In genomic region chr6:17867880-17868279, GRCh38 we compare ENCODE assay signal across 14 cellular contexts.
DNase-seq lines count a peak whose midpoint lies in the region; ATAC-seq, FAIRE-seq and TF ChIP-seq lines count a peak whose summit lies in the region.
"Had no signal": no experiment of that assay in that cellular context is flagged by ENCODE, and none has a peak within 500 bp of the region (broad histone marks: within the 10 kb centered on the region; RNA-seq: fewer than 3 reads in every experiment).

No MANE protein-coding gene starts in this region.

- no peak for TF ChIP-seq RAD21 in HepG2 (CRISPR knock-in tag; IDR thresholded peaks at IDR 0.05)

- no peak for FAIRE-seq in HepG2 (lab: Jason Lieb, UNC)
- FAIRE-seq: GM12878, H1 had no signal

- intact Hi-C loops in HepG2 (cut with micrococcal nuclease; ENCODE audit: unreplicated experiment) = loop anchor here (5.0 kb wide), 1 partner anchor 64 kb away; no protein-coding TSS in a partner anchor

- in situ Hi-C loops in HepG2 (cut with HindIII; ENCODE audit: extremely low pct_ligation_motif_present, low pct_unique_long_range_greater_than_20kb) = no loop called here

- H3K36me3 ChIP-seq in ACC112 (ENCODE audit: insufficient read depth, low read length) (no peaks in the 10 kb centered on the region), HepG2 (replicated peaks in 1 of 2; ENCODE audit: control insufficient read depth in 1 of 2, insufficient read depth in 2 of 2, low read length in 2 of 2) (peaks cover 0 to 3% of the 10 kb centered on the region in 2 experiments; a peak in 2 of 5 replicates)
- H3K36me3 ChIP-seq: tibial artery had no signal

- H2AFZ ChIP-seq in ACC112 (ENCODE audit: low read length, unreplicated experiment) = no peak overlapping the region
- H2AFZ ChIP-seq in HepG2 (ENCODE audit: low read length) = no peak overlapping the region

- H3K79me2 ChIP-seq in ACC112 (ENCODE audit: control insufficient read depth, insufficient read depth, low read length, unreplicated experiment) = no peaks in the 10 kb centered on the region
- no peaks in the 10 kb centered on the region for H3K79me2 ChIP-seq in HepG2 (ENCODE audit: insufficient read depth, low read length)

- H3K27me3 ChIP-seq in ACC112 (ENCODE audit: insufficient read depth, low read length) (no peaks in the 10 kb centered on the region), HepG2 (ENCODE audit: control insufficient read depth in 1 of 2, insufficient read depth in 2 of 2, low read length in 2 of 2) (no peaks in the 10 kb centered on the region)
- H3K27me3 ChIP-seq: spleen, tibial artery had no signal

- H3K9ac ChIP-seq in HepG2 (ENCODE audit: insufficient read depth, low read depth, low read length) = no peak overlapping the region

- TF ChIP-seq EP300 in HepG2 (IDR thresholded peaks at IDR 0.05; ENCODE audit: low read depth in 2 of 2, low read length in 2 of 2) = no peak
- TF ChIP-seq EP300 in HepG2 (CRISPR knock-in tag; IDR thresholded peaks at IDR 0.05; ENCODE audit: borderline replicate concordance) = no peak

- CTCF ChIA-PET in HepG2 (lab: Yijun Ruan, JAX; ENCODE audit: low intra/inter-chr PET ratio, low total read pairs) = no interaction called here

- TF ChIP-seq CTCF in HepG2 (CRISPR knock-in tag; IDR thresholded peaks at IDR 0.05) = no peak

- 100% methylated on average over 1 of the region's 1 CpG for WGBS in HepG2 (ENCODE audit: low lambda C conversion rate)

- TF ChIP-seq POLR2A in HepG2 (IDR thresholded peaks at IDR 0.05; ENCODE audit: insufficient read depth in 1 of 2, low read depth in 2 of 2, low read length in 2 of 2) = no peak

- POLR2A ChIA-PET in HepG2 (lab: Yijun Ruan, JAX) = no interaction called here

- H3K4me1 ChIP-seq in ACC112 (ENCODE audit: control insufficient read depth, insufficient read depth, low read length, unreplicated experiment) (peaks cover 55% of the 10 kb centered on the region), HepG2 (ENCODE audit: insufficient read depth, low read length) (peaks cover 20% of the 10 kb centered on the region)

- ATAC-seq in HepG2 (peak; percentile 32; the same call in 1 of the 3 replicates), HG03520 (IDR thresholded peaks at IDR 0.05; ENCODE audit: unreplicated experiment) (no peak), GM18909 (IDR thresholded peaks at IDR 0.05; ENCODE audit: poor library complexity, unreplicated experiment) (no peak)
- ATAC-seq: activated naive CD8-positive, alpha-beta T cell treated with anti-CD3 and anti-CD28 coated beads, Interleukin-2, amount 50 U/mL, for 24 hours; GM12878 had no signal

- no peak overlapping the region for H3K4me2 ChIP-seq in HepG2 (ENCODE audit: low read depth, low read length)

- no peaks in the 10 kb centered on the region for H3K9me3 ChIP-seq in HepG2 (ENCODE audit: low read length)
- H3K9me3 ChIP-seq: spleen, tibial artery had no signal

- no peaks in the 10 kb centered on the region for H4K20me1 ChIP-seq in HepG2 (ENCODE audit: insufficient read depth, low read length)

- no peak overlapping the region for H3K4me3 ChIP-seq in ACC112 (ENCODE audit: low read depth, low read length)
- no peak overlapping the region for H3K4me3 ChIP-seq in HepG2 (replicated peaks in 1 of 3; ENCODE audit: insufficient read depth in 1 of 3, low read depth in 2 of 3, low read length in 3 of 3)
- H3K4me3 ChIP-seq: GM12878, spleen, tibial artery had no signal

- DNase-seq in NCI-H2171 (lab: John Stamatoyannopoulos, UW) = peak; percentile 83
- peak; percentile 96 for DNase-seq in cerebellar cortex (ENCODE audit: low spot score)
- peak; percentile 27 for DNase-seq in HepG2 (ENCODE audit: low spot score)
- no peak for DNase-seq in NAMALWA (ENCODE audit: low spot score)
- no peak for DNase-seq in activated T-cell treated with anti-CD3 and anti-CD28 coated beads, Interleukin-2, amount 50 U/mL, for 1 hour
- DNase-seq: activated CD4-positive, alpha-beta T cell treated with anti-CD3 and anti-CD28 coated beads for 1 hour; activated naive CD8-positive, alpha-beta T cell treated with anti-CD3 and anti-CD28 coated beads, Interleukin-2, amount 50 U/mL, for 24 hours; spleen; tibial artery had no signal

- H3K27ac ChIP-seq in ACC112 (ENCODE audit: low read depth, low read length) = peak overlapping the region; percentile 45
- no peak overlapping the region for H3K27ac ChIP-seq in HepG2 (ENCODE audit: extremely low read length, insufficient read depth, low read length)

- no TSS peak for BruUV-seq in HepG2 (replicated peaks; lab: Mats Ljungman, UMichigan)

TF ChIP-seq in HepG2, 621 proteins besides CTCF, POLR2A, EP300 and RAD21:
- TF ChIP-seq ZGPAT (CRISPR knock-in tag; IDR thresholded peaks at IDR 0.05) (0 out of 2 replicates have a peak, but pooled peaks have one; percentile 23), ZNF580 (CRISPR knock-in tag; IDR thresholded peaks at IDR 0.05; ENCODE audit: borderline replicate concordance, low read depth) (peak; percentile 24; the same call in 1 of the 2 replicates), TEAD3 (CRISPR knock-in tag; optimal IDR thresholded peaks at IDR 0.05; ENCODE audit: borderline replicate concordance) (peak; percentile 49), ARID5B (CRISPR knock-in tag; IDR thresholded peaks at IDR 0.05) (peak; percentile 45), FOSL2 (CRISPR knock-in tag; IDR thresholded peaks at IDR 0.05) (peak; percentile 81), ZNF20 (CRISPR knock-in tag; IDR thresholded peaks at IDR 0.05) (no peak), HHEX (CRISPR knock-in tag; IDR thresholded peaks at IDR 0.05) (no peak), RARA (CRISPR knock-in tag; IDR thresholded peaks at IDR 0.05) (peak; percentile 68), ZNF24 (IDR thresholded peaks at IDR 0.05) (no peak), TFAP4 (IDR thresholded peaks at IDR 0.05; ENCODE audit: borderline replicate concordance, low read depth) (0 out of 2 replicates have a peak, but pooled peaks have one; percentile 14), SAP130 (CRISPR knock-in tag; IDR thresholded peaks at IDR 0.05; ENCODE audit: low read depth) (peak; percentile 27; the same call in 1 of the 2 replicates), MZF1 (CRISPR knock-in tag; IDR thresholded peaks at IDR 0.05; ENCODE audit: borderline replicate concordance) (no peak), YEATS2 (CRISPR knock-in tag; IDR thresholded peaks at IDR 0.05; ENCODE audit: borderline replicate concordance) (no peak)

Comparison
In these comparisons a context has a peak if more than half of its experiments do, and no peak if none do; other contexts are left out.
1. DNase-seq: peak in NCI-H2171 (single experiment), cerebellar cortex (single experiment) and HepG2 (single experiment); none in NAMALWA (single experiment) and activated T-cell treated with anti-CD3 and anti-CD28 coated beads, Interleukin-2, amount 50 U/mL, for 1 hour (single experiment).